In genomic region chr1:25661043-25661807, GRCh38 we compare ENCODE assay signal across 15 cellular contexts. TPM values are rescaled to one million over a fixed set of nuclear protein-coding genes. Genes with fewer than 3 reads are reported as not detected.
DNase-seq lines count a peak whose midpoint lies in the region; ATAC-seq and TF ChIP-seq lines count a peak whose summit lies in the region.
"Had no signal": no experiment of that assay in that cellular context is flagged by ENCODE, and none has a peak within 500 bp of the region (broad histone marks: within the 10 kb centered on the region; RNA-seq: fewer than 3 reads in every experiment).

No MANE protein-coding gene starts in this region.

- no peaks in the 10 kb centered on the region for H3K9me3 ChIP-seq in BLaER1 treated with 17β-estradiol and CSF1 and Interleukin-3, amounts not matched to agents 10 nM and 100 nM (replicated peaks in 1 of 11)
- H3K9me3 ChIP-seq in adipocyte (ENCODE audit: control insufficient read depth, low read length) = no peaks in the 10 kb centered on the region
- no peaks in the 10 kb centered on the region for H3K9me3 ChIP-seq in A673 (ENCODE audit: low read depth, low read length, poor library complexity, severe bottlenecking)
- H3K9me3 ChIP-seq: HAP-1 had no signal

- peak overlapping the region in 10 of 11 experiments; percentile 4 to 63 (median 46); a peak in 19 of 22 replicates for H3K4me2 ChIP-seq in BLaER1 treated with 17β-estradiol and CSF1 and Interleukin-3, amounts not matched to agents 10 nM and 100 nM

- 0 out of 22 replicates have a peak overlapping the region, but pooled peaks of 1 of the 11 experiments have one; percentile 8 for H3K27ac ChIP-seq in BLaER1 treated with 17β-estradiol and CSF1 and Interleukin-3, amounts not matched to agents 10 nM and 100 nM
- H3K27ac ChIP-seq in A673 (ENCODE audit: low read depth, low read length, poor library complexity, severe bottlenecking) = no peak overlapping the region

- H4K20me1 ChIP-seq in BLaER1 treated with 17β-estradiol and CSF1 and Interleukin-3, amounts not matched to agents 10 nM and 100 nM = peaks cover 0 to 23% (median 5%) of the 10 kb centered on the region in 11 experiments; a peak in 8 of 22 replicates

- CTCF ChIA-PET in A673 (lab: Charles Lee) = no interaction called here

- no peaks in the 10 kb centered on the region for H3K36me3 ChIP-seq in BLaER1 treated with 17β-estradiol and CSF1 and Interleukin-3, amounts not matched to agents 10 nM and 100 nM
- H3K36me3 ChIP-seq in H7 (replicated peaks; ENCODE audit: control insufficient read depth, insufficient read depth, low read length) (no peaks in the 10 kb centered on the region), adipocyte (ENCODE audit: control insufficient read depth, insufficient read depth, low read length, severe bottlenecking) (no peaks in the 10 kb centered on the region), A673 (ENCODE audit: insufficient read depth, low read length, poor library complexity, severe bottlenecking) (no peaks in the 10 kb centered on the region)
- H3K36me3 ChIP-seq: HAP-1 had no signal

- POLR2A ChIA-PET in A673 (lab: Charles Lee; ENCODE audit: low non-redundant PET) = no interaction called here

- DNase-seq in H7 = peak; percentile 57
- DNase-seq in adipocyte (ENCODE audit: low read depth) = peak; percentile 16
- DNase-seq in left colon = no peak
- DNase-seq in NCI-H2171 treated with DMSO at 0.1 percent for 48 hours (lab: John Stamatoyannopoulos, UW) = no peak
- DNase-seq in NCI-H524 (lab: John Stamatoyannopoulos, UW) = no peak
- no peak for DNase-seq in NCI-H1417 treated with DMSO at 0.1 percent for 48 hours (lab: John Stamatoyannopoulos, UW)
- no peak for DNase-seq in A673 (ENCODE audit: low spot score)
- DNase-seq: cerebellar nuclear complex; NCI-H345; SHP77 treated with DMSO at 0.1 percent for 48 hours; stimulated activated CD4-positive, alpha-beta T cell treated with anti-CD3 and anti-CD28 coated beads, Interleukin-1b, Interleukin-23, amount 100 ng/mL, for 48 hours; stimulated activated naive CD4-positive, alpha-beta T cell had no signal

- H3K27me3 ChIP-seq in BLaER1 treated with 17β-estradiol and CSF1 and Interleukin-3, amounts not matched to agents 10 nM and 100 nM = peaks cover 0 to 5% (median 0%) of the 10 kb centered on the region in 11 experiments; a peak in 1 of 22 replicates
- H3K27me3 ChIP-seq in H7 (ENCODE audit: control insufficient read depth, insufficient read depth, low read length) (no peaks in the 10 kb centered on the region), adipocyte (replicated peaks; ENCODE audit: control insufficient read depth, insufficient read depth, low read length) (no peaks in the 10 kb centered on the region), A673 (replicated peaks; ENCODE audit: insufficient read depth, low read depth, low read length, poor library complexity) (no peaks in the 10 kb centered on the region)

- TF ChIP-seq CTCF in A673 (conservative IDR thresholded peaks at IDR 0.05; ENCODE audit: low read depth, low read length) = no peak

- BruUV-seq in A673 (replicated peaks; lab: Mats Ljungman, UMichigan) = no TSS peak

- intact Hi-C loops in left colon (cut with DNase I, micrococcal nuclease) (no loop called here), A673 (cut with micrococcal nuclease; ENCODE audit: unreplicated experiment) (no loop called here)

- no peak overlapping the region for H3K9ac ChIP-seq in BLaER1 treated with 17β-estradiol and CSF1 and Interleukin-3, amounts not matched to agents 10 nM and 100 nM
- H3K9ac ChIP-seq in adipocyte (ENCODE audit: low read length) = no peak overlapping the region

- no peak overlapping the region for H3K4me3 ChIP-seq in BLaER1 treated with 17β-estradiol and CSF1 and Interleukin-3, amounts not matched to agents 10 nM and 100 nM
- no peak overlapping the region for H3K4me3 ChIP-seq in H7 (ENCODE audit: insufficient read depth, low read depth, low read length)
- no peak overlapping the region for H3K4me3 ChIP-seq in adipocyte (ENCODE audit: low read length)
- no peak overlapping the region for H3K4me3 ChIP-seq in A673 (ENCODE audit: low read depth, low read length, poor library complexity, severe bottlenecking)
- H3K4me3 ChIP-seq: HAP-1 had no signal

- H3K4me1 ChIP-seq in BLaER1 treated with 17β-estradiol and CSF1 and Interleukin-3, amounts not matched to agents 10 nM and 100 nM = peaks cover 25 to 82% (median 70%) of the 10 kb centered on the region in 10 experiments
- H3K4me1 ChIP-seq in adipocyte (ENCODE audit: control insufficient read depth, insufficient read depth, low read length) (peaks cover 26% of the 10 kb centered on the region), A673 (ENCODE audit: insufficient read depth, low read length, poor library complexity, severe bottlenecking) (no peaks in the 10 kb centered on the region)
- H3K4me1 ChIP-seq: HAP-1 had no signal

- ATAC-seq in left colon = peak; percentile 85
- ATAC-seq: activated CD4-positive, CD25-positive, alpha-beta regulatory T cell treated with anti-CD3 and anti-CD28 coated beads, Interleukin-2, amount 50 U/mL, for 24 hours had no signal

RNA-seq across cellular contexts. Expression of gene MAN1C1, which starts 44.6 kb away (rescaled TPM):
- 19.5 and 25.6 TPM in 2 replicates for total RNA-seq in H7 (2014; rRNA removed; shearing (Covaris generic))
- total RNA-seq in left colon = 1 to 10 TPM; 1.7 to 6.0 TPM
- 0.21 and 0.22 TPM in 2 replicates for total RNA-seq in A673 (2021)

Comparison
In these comparisons a context has a peak if more than half of its experiments do, and no peak if none do; other contexts are left out.
1. DNase-seq: peak in H7 (single experiment) and adipocyte (single experiment); none in left colon (0 of 2), NCI-H2171 treated with DMSO at 0.1 percent for 48 hours (single experiment), NCI-H524 (0 of 2), NCI-H1417 treated with DMSO at 0.1 percent for 48 hours (single experiment) and A673 (single experiment).